Comparison of ENCODE assay signal across 18 cellular contexts in the genomic region with DNA sequence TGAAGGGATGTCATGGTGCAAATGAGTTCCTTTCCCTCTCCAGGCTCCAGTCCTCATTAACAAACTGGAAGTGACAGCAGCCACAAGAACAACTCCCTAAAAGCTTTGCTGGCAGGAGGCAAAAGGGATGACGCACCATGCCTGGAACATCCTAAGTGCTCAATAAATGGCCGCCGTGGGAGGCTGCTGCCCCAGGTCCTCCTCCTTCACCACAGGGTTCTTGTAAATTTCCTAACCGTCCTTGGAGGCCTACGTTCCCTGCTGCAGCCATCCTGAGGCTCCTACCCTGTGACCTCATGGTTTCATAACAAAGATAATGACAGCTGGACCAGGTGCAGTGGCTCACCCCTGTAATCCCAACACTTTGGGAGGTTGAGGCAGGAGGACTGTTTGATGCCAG. TPM values are rescaled to one million over a fixed set of nuclear protein-coding genes. Genes with fewer than 3 reads are reported as not detected.
A peak's percentile ranks its signal among the peaks of the same experiment; 100 is the strongest.
DNase-seq lines count a peak whose midpoint lies in the region; ATAC-seq, FAIRE-seq and TF ChIP-seq lines count a peak whose summit lies in the region.
"Had no signal": no experiment of that assay in that cellular context is flagged by ENCODE, and none has a peak within 500 bp of the region (broad histone marks: within the 10 kb centered on the region; RNA-seq: fewer than 3 reads in every experiment).

No MANE protein-coding gene starts in this region.

- no peaks in the 10 kb centered on the region for H3K27me3 Mint-ChIP-seq in activated T-helper 17 cell treated with anti-CD3 and anti-CD28 coated beads, Interleukin-2, amount 50 U/mL, for 72 hours
- H3K27me3 Mint-ChIP-seq: CD4-positive, alpha-beta memory T cell had no signal

- POLR2A ChIA-PET in A673 (lab: Charles Lee; ENCODE audit: low non-redundant PET), result no interaction called here
- POLR2A ChIA-PET in HEK293 (lab: Yijun Ruan, JAX), result interaction anchor here (0.6 kb wide), 1 partner anchor 9 kb away, joined by 6 read pairs; no protein-coding TSS in a partner anchor

- 76 to 80% (median 78%) methylated on average over 5 of the region's 5 CpGs for WGBS in ovary, 3 donors

- H3K4me1 ChIP-seq in A673 (ENCODE audit: insufficient read depth, low read length, poor library complexity, severe bottlenecking) (no peaks in the 10 kb centered on the region), HEK293 (ENCODE audit: control insufficient read depth, insufficient read depth, low read length) (no peaks in the 10 kb centered on the region), ovary (ENCODE audit: insufficient read depth) (no peaks in the 10 kb centered on the region)
- H3K4me1 ChIP-seq: SJSA1 had no signal

- intact Hi-C loops in A673 (cut with micrococcal nuclease; ENCODE audit: unreplicated experiment) (no loop called here), posterior vena cava (cut with DNase I) (no loop called here), ovary (cut with DNase I) (no loop called here)

- H3K4me1 Mint-ChIP-seq in activated T-helper 17 cell treated with anti-CD3 and anti-CD28 coated beads, Interleukin-2, amount 50 U/mL, for 72 hours, result no peaks in the 10 kb centered on the region

- H3K9me3 ChIP-seq in A673 (ENCODE audit: low read depth, low read length, poor library complexity, severe bottlenecking) (no peaks in the 10 kb centered on the region), HEK293 (ENCODE audit: control insufficient read depth, insufficient read depth, low read depth, low read length) (no peaks in the 10 kb centered on the region), ovary (no peaks in the 10 kb centered on the region)
- H3K9me3 ChIP-seq: SJSA1 had no signal

- no peak overlapping the region for H3K4me3 Mint-ChIP-seq in activated T-helper 17 cell treated with anti-CD3 and anti-CD28 coated beads, Interleukin-2, amount 50 U/mL, for 72 hours
- H3K4me3 Mint-ChIP-seq: CD4-positive, alpha-beta memory T cell had no signal

- H3K4me3 ChIP-seq in A673 (ENCODE audit: low read depth, low read length, poor library complexity, severe bottlenecking) (no peak overlapping the region), HEK293 (ENCODE audit: low read depth, low read length) (no peak overlapping the region), ovary (no peak overlapping the region)
- H3K4me3 ChIP-seq: SJSA1 had no signal

- FAIRE-seq in urothelium cell line (lab: Jason Lieb, UNC), result no peak

- no peaks in the 10 kb centered on the region for H3K36me3 ChIP-seq in A673 (ENCODE audit: insufficient read depth, low read length, poor library complexity, severe bottlenecking)
- H3K36me3 ChIP-seq in HEK293 (ENCODE audit: control insufficient read depth in 2 of 2, insufficient read depth in 1 of 2, low read length in 2 of 2), result no peaks in the 10 kb centered on the region
- no peaks in the 10 kb centered on the region for H3K36me3 ChIP-seq in ovary
- H3K36me3 ChIP-seq: SJSA1 had no signal

- TF ChIP-seq CTCF in A673 (conservative IDR thresholded peaks at IDR 0.05; ENCODE audit: low read depth, low read length) (no peak), HEK293 (tag by site-specific recombination; IDR thresholded peaks at IDR 0.05) (no peak), ovary (IDR thresholded peaks at IDR 0.05) (no peak)

- CTCF ChIA-PET in A673 (lab: Charles Lee) (no interaction called here), HEK293 (lab: Yijun Ruan, JAX) (interaction anchor here (0.6 to 0.8 kb wide), 3 partner anchors 32 to 405 kb away, joined by 3 to 4 read pairs (median 3); no protein-coding TSS in a partner anchor)

- no peak for TF ChIP-seq POLR2A in ovary (IDR thresholded peaks at IDR 0.05)

- no TSS peak for BruUV-seq in A673 (replicated peaks; lab: Mats Ljungman, UMichigan)

- DNase-seq in A673 (ENCODE audit: low spot score) (peak; percentile 15), posterior vena cava (ENCODE audit: low spot score) (peak; percentile 86), kidney glomerular epithelial cell (lab: John Stamatoyannopoulos, UW) (no peak), NCI-H345 (lab: John Stamatoyannopoulos, UW) (no peak), ovary (no peak), urothelium cell line (ENCODE audit: low spot score) (no peak)
- DNase-seq: 8988T; CD4-positive, alpha-beta memory T cell; DMS153; KG1; NCI-H1417; NCI-H187; NCI-H226; NCI-H524 treated with DMSO at 0.1 percent for 48 hours had no signal

- H3K27ac Mint-ChIP-seq in activated T-helper 17 cell treated with anti-CD3 and anti-CD28 coated beads, Interleukin-2, amount 50 U/mL, for 72 hours, result peak overlapping the region; percentile 85
- H3K27ac Mint-ChIP-seq: CD4-positive, alpha-beta memory T cell had no signal

- H3K36me3 Mint-ChIP-seq in activated T-helper 17 cell treated with anti-CD3 and anti-CD28 coated beads, Interleukin-2, amount 50 U/mL, for 72 hours (ENCODE audit: low read depth), result no peaks in the 10 kb centered on the region

- H3K27me3 ChIP-seq in A673 (replicated peaks; ENCODE audit: insufficient read depth, low read depth, low read length, poor library complexity) (no peaks in the 10 kb centered on the region), ovary (no peaks in the 10 kb centered on the region)
- H3K27me3 ChIP-seq: SJSA1 had no signal

- peak; percentile 19 for ATAC-seq in activated T-helper 17 cell treated with anti-CD3 and anti-CD28 coated beads, Interleukin-2, amount 50 U/mL, for 72 hours (replicated peaks)
- ATAC-seq: Panc1 had no signal

- H3K9me3 Mint-ChIP-seq in activated T-helper 17 cell treated with anti-CD3 and anti-CD28 coated beads, Interleukin-2, amount 50 U/mL, for 72 hours, result no peaks in the 10 kb centered on the region

- H3K27ac ChIP-seq in A673 (ENCODE audit: low read depth, low read length, poor library complexity, severe bottlenecking) (no peak overlapping the region), HEK293 (ENCODE audit: extremely low read depth, low read depth, low read length) (no peak overlapping the region), ovary (no peak overlapping the region)
- H3K27ac ChIP-seq: SJSA1 had no signal

- TF ChIP-seq EP300 in ovary (IDR thresholded peaks at IDR 0.05), result no peak

TF ChIP-seq in HEK293, 187 proteins besides CTCF, POLR2A, EP300 and RAD21:
- TF ChIP-seq YY1 (tag by site-specific recombination; IDR thresholded peaks at IDR 0.05), result no peak
- peak; percentile 11; the same call in 1 of the 2 replicates for TF ChIP-seq ZFHX2 (tag by site-specific recombination; conservative IDR thresholded peaks at IDR 0.05)
- TF ChIP-seq ZNF530 (tag by site-specific recombination; IDR thresholded peaks at IDR 0.05; ENCODE audit: low read depth), result no peak
- TF ChIP-seq ZIC2 (tag by site-specific recombination; IDR thresholded peaks at IDR 0.05), result peak; percentile 73

RNA-seq across cellular contexts. Expression of a gene that starts 41.2 kb away (rescaled TPM):
- total RNA-seq in A673 (2021) (23.7 and 27.0 TPM in 2 replicates), posterior vena cava (10 to 100 TPM; 12.2 to 17.8 TPM), ovary (10 to 100 TPM in 1 of 7 donors, 1 to 10 TPM in 6; 1.8 to 11.7 (median 5.5) TPM)
- total RNA-seq in activated T-helper 17 cell treated with anti-CD3 and anti-CD28 coated beads, Interleukin-2, amount 50 U/mL, for 72 hours, result 10 to 100 TPM; 10.9 to 20.7 TPM
- polyA plus RNA-seq in ovary, result 1 to 10 TPM; 2.4 to 7.5 TPM

Comparison
In these comparisons a context has a peak if more than half of its experiments do, and no peak if none do; other contexts are left out.
1. DNase-seq: peak in A673 (single experiment) and posterior vena cava (single experiment); none in kidney glomerular epithelial cell (single experiment), NCI-H345 (single experiment), ovary (0 of 5) and urothelium cell line (single experiment).